ENCODE assay signal across 8 cellular contexts in the genomic region with DNA sequence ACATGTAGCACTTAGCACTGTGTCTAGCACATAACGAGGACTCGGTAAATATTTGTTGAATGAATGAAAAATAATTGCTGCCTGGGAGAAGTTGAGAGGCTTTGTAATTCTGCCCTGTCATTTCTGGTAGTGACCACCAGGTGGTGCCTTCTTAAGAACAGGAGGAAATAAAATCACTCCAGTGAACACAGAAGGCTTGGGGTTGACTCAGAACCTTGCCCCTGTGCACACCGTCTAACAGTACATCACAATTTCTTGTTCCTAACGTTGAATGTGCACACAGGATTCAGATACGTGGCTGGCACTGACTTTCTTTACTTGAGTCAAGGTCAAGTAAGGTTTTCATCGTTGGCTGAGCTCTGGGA.
DNase-seq lines count a peak whose midpoint lies in the region; ATAC-seq, FAIRE-seq and TF ChIP-seq lines count a peak whose summit lies in the region.

No MANE protein-coding gene starts in this region.

- no peak overlapping the region for H3K27ac Mint-ChIP-seq in activated naive CD4-positive, alpha-beta T cell treated with anti-CD3 and anti-CD28 coated beads, Interleukin-2, amount 50 U/mL, for 72 hours
- H3K27ac Mint-ChIP-seq in stimulated activated effector memory CD8-positive, alpha-beta T cell treated with anti-CD3 and anti-CD28 coated beads, Interleukin-12 subunit alpha, Interleukin-12 subunit beta, amount 100 ng/mL, for 72 hours, result no peak overlapping the region

- POLR2A ChIA-PET in PC-9 (lab: Charles Lee; ENCODE audit: unreplicated experiment), result no interaction called here

- no peak overlapping the region for H2AFZ ChIP-seq in PC-9

- TF ChIP-seq POLR2A in H54 (IDR thresholded peaks at IDR 0.05; ENCODE audit: low read depth, low read length), result no peak

- TF ChIP-seq CTCF in PC-9 (conservative IDR thresholded peaks at IDR 0.05) (peak; percentile 58), kidney (IDR thresholded peaks at IDR 0.05; ENCODE audit: borderline replicate concordance, extremely low read depth, insufficient read depth) (peak; percentile 42)

- H3K27ac ChIP-seq in PC-9 (no peak overlapping the region), kidney (ENCODE audit: low read depth in 2 of 2, low read length in 2 of 2) (no peak overlapping the region)

- H3K4me1 Mint-ChIP-seq in stimulated activated effector memory CD8-positive, alpha-beta T cell treated with anti-CD3 and anti-CD28 coated beads, Interleukin-12 subunit alpha, Interleukin-12 subunit beta, amount 100 ng/mL, for 72 hours, result peaks cover 10% of the 10 kb centered on the region

- H3F3A ChIP-seq in PC-9 (ENCODE audit: insufficient read depth, low read depth), result peaks cover 4% of the 10 kb centered on the region; the same call in 1 of the 2 replicates

- no peak for FAIRE-seq in H54 (lab: Jason Lieb, UNC)
- no peak for FAIRE-seq in kidney (lab: Jason Lieb, UNC)

- H3K9me3 ChIP-seq in PC-9 (ENCODE audit: insufficient read depth, low read depth) (no peaks in the 10 kb centered on the region), kidney (ENCODE audit: control insufficient read depth in 1 of 2, low read length in 2 of 2) (no peaks in the 10 kb centered on the region)

- no peak overlapping the region for H3K4me3 ChIP-seq in PC-9
- H3K4me3 ChIP-seq in kidney (ENCODE audit: low read length in 2 of 2), result no peak overlapping the region

- CTCF ChIA-PET in PC-9 (lab: Charles Lee), result no interaction called here

- no peaks in the 10 kb centered on the region for H3K79me2 ChIP-seq in PC-9 (ENCODE audit: low read depth)

- H4K20me1 ChIP-seq in PC-9 (ENCODE audit: insufficient read depth), result no peaks in the 10 kb centered on the region

- H3K4me1 ChIP-seq in PC-9 (replicated peaks; ENCODE audit: insufficient read depth), result no peaks in the 10 kb centered on the region
- H3K4me1 ChIP-seq in kidney (ENCODE audit: control insufficient read depth in 1 of 2, insufficient read depth in 1 of 2, low read depth in 1 of 2, low read length in 2 of 2), result no peaks in the 10 kb centered on the region

- no peaks in the 10 kb centered on the region for H3K9me3 Mint-ChIP-seq in activated naive CD4-positive, alpha-beta T cell treated with anti-CD3 and anti-CD28 coated beads, Interleukin-2, amount 50 U/mL, for 72 hours
- H3K9me3 Mint-ChIP-seq in stimulated activated effector memory CD8-positive, alpha-beta T cell treated with anti-CD3 and anti-CD28 coated beads, Interleukin-12 subunit alpha, Interleukin-12 subunit beta, amount 100 ng/mL, for 72 hours, result no peaks in the 10 kb centered on the region

- peak; percentile 83 to 93 for ATAC-seq in activated naive CD4-positive, alpha-beta T cell treated with anti-CD3 and anti-CD28 coated beads, Interleukin-2, amount 50 U/mL, for 72 hours
- peak; percentile 90 for ATAC-seq in stimulated activated effector memory CD8-positive, alpha-beta T cell treated with anti-CD3 and anti-CD28 coated beads, Interleukin-12 subunit alpha, Interleukin-12 subunit beta, amount 100 ng/mL, for 72 hours
- no peak for ATAC-seq in GM19324 (IDR thresholded peaks at IDR 0.05; ENCODE audit: low FRiP score, unreplicated experiment)

- H3K27me3 ChIP-seq in PC-9 (ENCODE audit: insufficient read depth, low read depth), result peaks cover 23% of the 10 kb centered on the region; the same call in 1 of the 2 replicates

- H3K4me2 ChIP-seq in PC-9, result no peak overlapping the region

- H3K36me3 Mint-ChIP-seq in activated naive CD4-positive, alpha-beta T cell treated with anti-CD3 and anti-CD28 coated beads, Interleukin-2, amount 50 U/mL, for 72 hours, result no peaks in the 10 kb centered on the region
- no peaks in the 10 kb centered on the region for H3K36me3 Mint-ChIP-seq in stimulated activated effector memory CD8-positive, alpha-beta T cell treated with anti-CD3 and anti-CD28 coated beads, Interleukin-12 subunit alpha, Interleukin-12 subunit beta, amount 100 ng/mL, for 72 hours

- H3K4me3 Mint-ChIP-seq in stimulated activated effector memory CD8-positive, alpha-beta T cell treated with anti-CD3 and anti-CD28 coated beads, Interleukin-12 subunit alpha, Interleukin-12 subunit beta, amount 100 ng/mL, for 72 hours, result no peak overlapping the region

- no TSS peak for BruUV-seq in PC-9 (replicated peaks; lab: Mats Ljungman, UMichigan)

- DNase-seq in Ammon's horn (ENCODE audit: low spot score) (peak; percentile 14), H54 (ENCODE audit: insufficient read length, low spot score) (peak; percentile 7), PC-9 (no peak), kidney (no peak), glomerular visceral epithelial cell (ENCODE audit: extremely low spot score) (no peak)
- DNase-seq in activated naive CD4-positive, alpha-beta T cell treated with anti-CD3 and anti-CD28 coated beads, Interleukin-2, amount 50 U/mL, for 72 hours (ENCODE audit: low spot score in 2 of 2), result peak in 1 of 2 donors; percentile 41
- peak in 1 of 2 donors; percentile 57 for DNase-seq in stimulated activated effector memory CD8-positive, alpha-beta T cell treated with anti-CD3 and anti-CD28 coated beads, Interleukin-12 subunit alpha, Interleukin-12 subunit beta, amount 100 ng/mL, for 72 hours (ENCODE audit: low spot score in 2 of 2)

- H3K9ac ChIP-seq in kidney (ENCODE audit: low read length in 2 of 2), result no peak overlapping the region

- H3K36me3 ChIP-seq in PC-9 (ENCODE audit: low read depth), result no peaks in the 10 kb centered on the region
- no peaks in the 10 kb centered on the region for H3K36me3 ChIP-seq in kidney (ENCODE audit: control insufficient read depth in 1 of 2, insufficient read depth in 2 of 2, low read length in 2 of 2)

- no peaks in the 10 kb centered on the region; the same call in 1 of the 2 replicates for H3K9me2 ChIP-seq in PC-9 (ENCODE audit: insufficient read depth)

- intact Hi-C loops in PC-9 (cut with micrococcal nuclease; ENCODE audit: unreplicated experiment) (no loop called here), kidney (cut with DNase I) (no loop called here)

Comparison
In these comparisons a context has a peak if more than half of its experiments do, and no peak if none do; other contexts are left out.
1. DNase-seq: peak in Ammon's horn (single experiment) and H54 (single experiment); none in PC-9 (0 of 2), kidney (single experiment) and glomerular visceral epithelial cell (single experiment).